In genomic region chr7:80018941-80019808, GRCh38 we compare ENCODE assay signal across 1 cellular context.
TF ChIP-seq lines count a peak whose summit lies in the region.

No MANE protein-coding gene starts in this region.

TF ChIP-seq in HEK293, 187 proteins besides CTCF, POLR2A, EP300 and RAD21 (continued from another document):
- no peak for TF ChIP-seq KLF17 (tag by site-specific recombination; IDR thresholded peaks at IDR 0.05)
- TF ChIP-seq ZNF501 (tag by site-specific recombination; IDR thresholded peaks at IDR 0.05) = no peak
- no peak for TF ChIP-seq ZNF121 (tag by site-specific recombination; IDR thresholded peaks at IDR 0.05)
- no peak for TF ChIP-seq ELK4 (IDR thresholded peaks at IDR 0.05; ENCODE audit: borderline replicate concordance, low read depth, low read length)
- TF ChIP-seq ZSCAN30 (tag by site-specific recombination; IDR thresholded peaks at IDR 0.05) = peak; percentile 83
- TF ChIP-seq ZNF600 (tag by site-specific recombination; IDR thresholded peaks at IDR 0.05) = no peak
- no peak for TF ChIP-seq ZNF366 (tag by site-specific recombination; conservative IDR thresholded peaks at IDR 0.05)
- TF ChIP-seq ZNF423 (tag by site-specific recombination; IDR thresholded peaks at IDR 0.05) = no peak
- TF ChIP-seq ZNF654 (tag by site-specific recombination; IDR thresholded peaks at IDR 0.05; ENCODE audit: low read depth) = peak; percentile 66
- peak; percentile 43 for TF ChIP-seq ZNF518A (tag by site-specific recombination; conservative IDR thresholded peaks at IDR 0.05; ENCODE audit: low read depth)
- no peak for TF ChIP-seq ZNF433 (tag by site-specific recombination; IDR thresholded peaks at IDR 0.05; ENCODE audit: low read depth)
- TF ChIP-seq HOXC10 (CRISPR knock-in tag; IDR thresholded peaks at IDR 0.05) = no peak
- no peak for TF ChIP-seq ZNF202 (tag by site-specific recombination; IDR thresholded peaks at IDR 0.05; ENCODE audit: borderline replicate concordance)
- TF ChIP-seq YY1 (tag by site-specific recombination; IDR thresholded peaks at IDR 0.05) = no peak
- peak; percentile 60 for TF ChIP-seq ZBTB21 (tag by site-specific recombination; IDR thresholded peaks at IDR 0.05)
- TF ChIP-seq ZNF16 (tag by site-specific recombination; IDR thresholded peaks at IDR 0.05; ENCODE audit: low read depth) = no peak
- peak; percentile 43; the same call in 1 of the 2 replicates for TF ChIP-seq ZNF335 (tag by site-specific recombination; conservative IDR thresholded peaks at IDR 0.05)
- peak; percentile 49; the same call in 1 of the 2 replicates for TF ChIP-seq ZNF629 (tag by site-specific recombination; IDR thresholded peaks at IDR 0.05)
- no peak for TF ChIP-seq ZNF707 (tag by site-specific recombination; IDR thresholded peaks at IDR 0.05)
- no peak for TF ChIP-seq HOXD13 (CRISPR knock-in tag; IDR thresholded peaks at IDR 0.05; ENCODE audit: borderline replicate concordance)
- no peak for TF ChIP-seq ZNF391 (tag by site-specific recombination; IDR thresholded peaks at IDR 0.05; ENCODE audit: borderline replicate concordance, low read depth)
- no peak for TF ChIP-seq ZNF140 (tag by site-specific recombination; IDR thresholded peaks at IDR 0.05)
